ENCODE assay signal across 14 cellular contexts in genomic region chr3:114687157-114687556, GRCh38.
"Had no signal": no experiment of that assay in that cellular context is flagged by ENCODE, and none has a peak within 500 bp of the region (broad histone marks: within the 10 kb centered on the region; RNA-seq: fewer than 3 reads in every experiment).

No MANE protein-coding gene starts in this region.

- H3K27ac ChIP-seq: epithelial cell of prostate had no signal

- ATAC-seq: activated T-helper 17 cell treated with anti-CD3 and anti-CD28 coated beads, Interleukin-2, amount 50 U/mL, for 72 hours; WTC11 had no signal

- H3K9me3 ChIP-seq: ovary, stomach had no signal

- H3K36me3 ChIP-seq: ovary had no signal

- H3K27me3 ChIP-seq: ovary, stomach had no signal

- H3K4me3 ChIP-seq: ovary, stomach had no signal

- DNase-seq: activated CD4-positive, alpha-beta T cell treated with anti-CD3 and anti-CD28 coated beads, Interleukin-2, amount 10 ng/mL, durations not matched to agents 7 days and 5 days; activated naive CD4-positive, alpha-beta T cell treated with anti-CD3 and anti-CD28 coated beads for 36 hours; activated T-cell treated with anti-CD3 and anti-CD28 coated beads for 4 hours; central memory CD4-positive, alpha-beta T cell; effector CD8-positive, alpha-beta T cell; immature natural killer cell; nephron progenitor cell; ovary; stimulated activated CD4-positive, alpha-beta T cell treated with anti-CD3 and anti-CD28 coated beads, Interleukin-15, amount 100 ng/mL, for 24 hours; stimulated activated CD4-positive, alpha-beta T cell treated with anti-CD3 and anti-CD28 coated beads, Interleukin-4, amount 100 ng/mL, for 24 hours; stomach had no signal
